In the genomic region with DNA sequence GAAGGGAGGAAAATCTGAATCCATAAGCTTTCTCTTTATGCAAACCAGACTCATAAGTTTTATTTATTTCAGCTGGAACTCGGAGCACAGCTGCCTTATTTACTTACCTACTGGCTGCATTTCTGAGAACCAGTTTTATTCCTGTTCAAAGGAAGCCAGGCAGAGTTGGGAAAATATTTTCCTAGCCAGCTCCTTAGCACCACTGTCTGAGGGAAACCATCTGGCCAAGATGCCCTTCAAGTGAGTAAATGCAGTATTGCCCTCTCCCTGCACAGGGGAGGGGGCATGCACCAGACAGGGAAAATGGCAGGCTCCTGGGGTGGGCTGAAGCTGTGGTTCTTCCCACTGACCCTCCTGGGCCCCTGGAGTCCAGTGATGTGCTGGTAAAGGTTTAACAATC, we compare ENCODE assay signal across 18 cellular contexts. TPM values are rescaled to one million over a fixed set of nuclear protein-coding genes. Genes with fewer than 3 reads are reported as not detected.
DNase-seq lines count a peak whose midpoint lies in the region; ATAC-seq and TF ChIP-seq lines count a peak whose summit lies in the region.
"Had no signal": no experiment of that assay in that cellular context is flagged by ENCODE, and none has a peak within 500 bp of the region (broad histone marks: within the 10 kb centered on the region; RNA-seq: fewer than 3 reads in every experiment).

No MANE protein-coding gene starts in this region.

- POLR2A ChIA-PET in WTC11 (lab: Charles Lee) = no interaction called here

- no peak for TF ChIP-seq POLR2A in transverse colon (IDR thresholded peaks at IDR 0.05)

- DNase-seq in fibroblast of pulmonary artery (ENCODE audit: low read depth) (peak; percentile 49), transverse colon (no peak), WTC11 (ENCODE audit: low spot score) (no peak)
- DNase-seq: activated CD4-positive, alpha-beta memory T cell treated with anti-CD3 and anti-CD28 coated beads, Interleukin-2, amount 10 ng/mL, durations not matched to agents 7 days and 5 days; activated T-cell treated with anti-CD3 and anti-CD28 coated beads, Interleukin-2, amount 50 U/mL, for 48 hours; central memory CD4-positive, alpha-beta T cell; foreskin keratinocyte; natural killer cell; NCI-H2029; NCI-H69; stomach had no signal

- TF ChIP-seq CTCF in SU-DHL-6 (IDR thresholded peaks at IDR 0.05; ENCODE audit: insufficient read depth, low read length, poor library complexity, severe bottlenecking) = no peak
- TF ChIP-seq CTCF in fibroblast of pulmonary artery (IDR thresholded peaks at IDR 0.05; ENCODE audit: low read length, missing control alignments) = no peak
- TF ChIP-seq CTCF in transverse colon (IDR thresholded peaks at IDR 0.05) = no peak
- TF ChIP-seq CTCF in WTC11 (IDR thresholded peaks at IDR 0.05) = no peak

- peaks cover 4% of the 10 kb centered on the region for H3K27me3 Mint-ChIP-seq in WTC11 (ENCODE audit: low read depth)

- H3K4me2 ChIP-seq in SU-DHL-6 (ENCODE audit: low read depth, low read length, poor library complexity, severe bottlenecking) = peak overlapping the region; percentile 68

- in situ Hi-C loops in transverse colon (cut with MboI; ENCODE audit: low pct_ligation_motif_present in 1 of 4, low pct_unique_long_range_greater_than_20kb in 1 of 4, low sequenced_read_pairs in 3 of 4) = no loop called here

- H4K20me1 ChIP-seq in SU-DHL-6 (ENCODE audit: low read depth, low read length) = no peaks in the 10 kb centered on the region

- no peaks in the 10 kb centered on the region for H3K79me2 ChIP-seq in SU-DHL-6 (ENCODE audit: insufficient read depth, low read length)

- H3F3A ChIP-seq in SU-DHL-6 (ENCODE audit: insufficient read depth) = no peaks in the 10 kb centered on the region

- no peak for TF ChIP-seq EP300 in transverse colon (IDR thresholded peaks at IDR 0.05; ENCODE audit: low read depth)

- H3K27ac ChIP-seq in SU-DHL-6 (ENCODE audit: low read depth, low read length) = no peak overlapping the region
- peak overlapping the region; percentile 52 for H3K27ac ChIP-seq in muscle layer of duodenum (ENCODE audit: low read length)
- H3K27ac ChIP-seq in transverse colon = peak overlapping the region; percentile 47 to 76 (median 58)
- H3K27ac ChIP-seq: foreskin keratinocyte had no signal

- H3K4me3 Mint-ChIP-seq in WTC11 = no peak overlapping the region
- H3K4me3 Mint-ChIP-seq: activated CD4-positive, alpha-beta memory T cell treated with anti-CD3 and anti-CD28 coated beads, Interleukin-2, amount 10 ng/mL, durations not matched to agents 7 days and 5 days; natural killer cell had no signal

- no peak overlapping the region for H3K27ac Mint-ChIP-seq in WTC11
- H3K27ac Mint-ChIP-seq: activated CD4-positive, alpha-beta memory T cell treated with anti-CD3 and anti-CD28 coated beads, Interleukin-2, amount 10 ng/mL, durations not matched to agents 7 days and 5 days; natural killer cell had no signal

- H3K36me3 Mint-ChIP-seq in WTC11 = no peaks in the 10 kb centered on the region
- H3K36me3 Mint-ChIP-seq: natural killer cell had no signal

- peaks cover 8 to 41% of the 10 kb centered on the region in 2 donors for H3K4me1 ChIP-seq in muscle layer of duodenum (ENCODE audit: control insufficient read depth in 1 of 2, insufficient read depth in 2 of 2, low read length in 2 of 2)
- peaks cover 6 to 39% (median 12%) of the 10 kb centered on the region in 4 donors for H3K4me1 ChIP-seq in transverse colon
- H3K4me1 ChIP-seq: foreskin keratinocyte, HAP-1 had no signal

- H3K27me3 ChIP-seq in SU-DHL-6 (ENCODE audit: low read length) (no peaks in the 10 kb centered on the region), muscle layer of duodenum (ENCODE audit: low read depth, low read length) (no peaks in the 10 kb centered on the region), transverse colon (no peaks in the 10 kb centered on the region)
- H3K27me3 ChIP-seq: stomach had no signal

- ATAC-seq in WTC11 (no peak), HG02763 (IDR thresholded peaks at IDR 0.05; ENCODE audit: unreplicated experiment) (no peak)
- no peak for ATAC-seq in activated CD4-positive, CD25-positive, alpha-beta regulatory T cell treated with anti-CD3 and anti-CD28 coated beads, Interleukin-2, amount 50 U/mL, for 24 hours
- ATAC-seq: foreskin keratinocyte, natural killer cell had no signal

- H3K4me3 ChIP-seq in SU-DHL-6 (ENCODE audit: insufficient read depth, low read length, poor library complexity, severe bottlenecking) (no peak overlapping the region), fibroblast of pulmonary artery (replicated peaks; ENCODE audit: low read depth, low read length) (no peak overlapping the region), muscle layer of duodenum (ENCODE audit: low read depth in 1 of 2, low read length in 2 of 2) (no peak overlapping the region), transverse colon (no peak overlapping the region)
- H3K4me3 ChIP-seq: HAP-1, lung, stomach had no signal

- CTCF ChIA-PET in WTC11 (lab: Charles Lee) = interaction anchor here (1.0 to 1.4 kb wide), 5 partner anchors 21 to 164 kb away, joined by 3 to 5 read pairs (median 3); no protein-coding TSS in a partner anchor

- H3K4me1 Mint-ChIP-seq in WTC11 = no peaks in the 10 kb centered on the region
- H3K4me1 Mint-ChIP-seq: activated CD4-positive, alpha-beta memory T cell treated with anti-CD3 and anti-CD28 coated beads, Interleukin-2, amount 10 ng/mL, durations not matched to agents 7 days and 5 days; natural killer cell had no signal

- H3K36me3 ChIP-seq in SU-DHL-6 (ENCODE audit: low read length) (no peaks in the 10 kb centered on the region), muscle layer of duodenum (ENCODE audit: control insufficient read depth in 1 of 2, insufficient read depth in 2 of 2, low read length in 2 of 2) (no peaks in the 10 kb centered on the region), transverse colon (no peaks in the 10 kb centered on the region)
- H3K36me3 ChIP-seq: HAP-1, stomach had no signal

- H3K9ac ChIP-seq in SU-DHL-6 (ENCODE audit: low read length) = no peak overlapping the region

- intact Hi-C loops in transverse colon (cut with DNase I; ENCODE audit: low total_unique reads) = no loop called here

- H3K9me3 Mint-ChIP-seq in WTC11 = peaks cover 8% of the 10 kb centered on the region; the same call in 1 of the 2 replicates
- H3K9me3 Mint-ChIP-seq: activated CD4-positive, alpha-beta memory T cell treated with anti-CD3 and anti-CD28 coated beads, Interleukin-2, amount 10 ng/mL, durations not matched to agents 7 days and 5 days; natural killer cell had no signal

- no peaks in the 10 kb centered on the region for H3K9me2 ChIP-seq in SU-DHL-6 (replicated peaks; ENCODE audit: insufficient read depth, low read length)

- no peak overlapping the region for H2AFZ ChIP-seq in SU-DHL-6 (ENCODE audit: low read depth, low read length, severe bottlenecking)

- WGBS in transverse colon (ENCODE audit: low coverage in 1 of 2), 2 donors = 5 to 40% methylated on average over 1 of the region's 1 CpG

- H3K9me3 ChIP-seq in SU-DHL-6 (ENCODE audit: insufficient read depth, low read length) (no peaks in the 10 kb centered on the region), muscle layer of duodenum (ENCODE audit: control insufficient read depth in 1 of 2, low read length in 2 of 2) (no peaks in the 10 kb centered on the region), transverse colon (no peaks in the 10 kb centered on the region)
- H3K9me3 ChIP-seq: HAP-1, stomach had no signal

TF ChIP-seq in WTC11, 78 proteins besides CTCF, POLR2A, EP300 and RAD21 (continues in another document):
- TF ChIP-seq, protein P1, sequence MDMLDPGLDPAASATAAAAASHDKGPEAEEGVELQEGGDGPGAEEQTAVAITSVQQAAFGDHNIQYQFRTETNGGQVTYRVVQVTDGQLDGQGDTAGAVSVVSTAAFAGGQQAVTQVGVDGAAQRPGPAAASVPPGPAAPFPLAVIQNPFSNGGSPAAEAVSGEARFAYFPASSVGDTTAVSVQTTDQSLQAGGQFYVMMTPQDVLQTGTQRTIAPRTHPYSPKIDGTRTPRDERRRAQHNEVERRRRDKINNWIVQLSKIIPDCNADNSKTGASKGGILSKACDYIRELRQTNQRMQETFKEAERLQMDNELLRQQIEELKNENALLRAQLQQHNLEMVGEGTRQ (CRISPR knock-in tag; IDR thresholded peaks at IDR 0.05) = no peak
- no peak for TF ChIP-seq ZNF425 (CRISPR knock-in tag; conservative IDR thresholded peaks at IDR 0.05)
- TF ChIP-seq ELF4 (CRISPR knock-in tag; IDR thresholded peaks at IDR 0.05; ENCODE audit: low read depth) = no peak
- TF ChIP-seq EMX1 (CRISPR knock-in tag; IDR thresholded peaks at IDR 0.05) = no peak
- no peak for TF ChIP-seq ZMAT4 (CRISPR knock-in tag; IDR thresholded peaks at IDR 0.05)
- TF ChIP-seq ZNF219 (CRISPR knock-in tag; IDR thresholded peaks at IDR 0.05; ENCODE audit: borderline replicate concordance) = no peak

RNA-seq across cellular contexts. Expression of gene FMOD, which starts 28.9 kb away (rescaled TPM):
- total RNA-seq in transverse colon (10 to 100 TPM; 13.5 to 44.0 (median 17.8) TPM), WTC11 (2021) (0.05 to 0.79 TPM (median 0.14 TPM) in 3 replicates)
- total RNA-seq: M059J, natural killer cell had no signal
